ENCODE assay signal across 14 cellular contexts in the genomic region with DNA sequence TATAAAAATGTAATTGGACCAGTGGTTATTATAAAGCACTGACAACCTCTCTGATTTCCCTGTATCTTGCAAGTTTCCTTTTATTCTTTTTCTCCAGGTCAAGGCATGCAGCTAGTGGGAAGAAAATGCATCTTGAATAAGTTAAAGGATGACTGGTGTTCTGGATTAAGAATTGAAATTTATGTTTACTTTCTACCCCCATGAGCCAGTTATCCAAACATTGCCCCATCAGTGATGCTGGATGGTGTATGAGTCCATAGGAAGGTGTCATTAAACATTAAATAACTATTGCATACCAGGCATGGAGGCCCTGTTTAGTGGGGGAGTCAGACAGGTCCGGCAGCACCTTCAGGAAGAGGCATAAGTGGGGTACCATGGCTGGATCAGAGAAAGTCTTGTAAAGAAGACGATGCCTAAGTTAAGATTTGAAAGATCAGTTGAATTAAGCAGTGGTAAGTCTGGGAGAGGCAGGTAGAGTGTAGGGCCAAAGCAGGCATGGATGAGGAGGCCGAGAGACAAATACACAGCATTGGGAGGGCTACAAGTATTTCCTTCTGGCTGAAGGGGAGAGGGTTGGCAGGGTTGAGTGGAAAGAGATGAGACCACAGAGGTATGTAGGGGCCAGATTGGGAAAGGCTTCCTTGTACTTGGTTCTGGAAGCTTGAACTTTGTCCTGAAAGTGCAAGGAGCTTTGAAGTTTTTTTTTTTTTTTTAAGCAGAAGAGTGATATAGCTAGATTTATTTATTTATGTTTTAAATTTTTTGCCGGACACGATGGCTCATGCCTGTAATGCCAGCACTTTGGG. TPM values are rescaled to one million over a fixed set of nuclear protein-coding genes. Genes with fewer than 3 reads are reported as not detected.
DNase-seq lines count a peak whose midpoint lies in the region; ATAC-seq, FAIRE-seq and TF ChIP-seq lines count a peak whose summit lies in the region.
"Had no signal": no experiment of that assay in that cellular context is flagged by ENCODE, and none has a peak within 500 bp of the region (broad histone marks: within the 10 kb centered on the region; RNA-seq: fewer than 3 reads in every experiment).

No MANE protein-coding gene starts in this region.

- H3K27me3 Mint-ChIP-seq in Calu3 (ENCODE audit: unreplicated experiment), result no peaks in the 10 kb centered on the region
- no peaks in the 10 kb centered on the region for H3K27me3 Mint-ChIP-seq in activated naive CD8-positive, alpha-beta T cell treated with anti-CD3 and anti-CD28 coated beads, Interleukin-2, amount 10 ng/mL, durations not matched to agents 7 days and 5 days
- H3K27me3 Mint-ChIP-seq in memory B cell, result no peaks in the 10 kb centered on the region

- peak overlapping the region; percentile 32 for H3K4me3 ChIP-seq in A549
- H3K4me3 ChIP-seq: prostate gland had no signal

- H3K4me3 Mint-ChIP-seq in Calu3 (ENCODE audit: low read depth, unreplicated experiment) (peak overlapping the region; percentile 6), memory B cell (no peak overlapping the region)
- peak overlapping the region; percentile 76 for H3K4me3 Mint-ChIP-seq in activated naive CD8-positive, alpha-beta T cell treated with anti-CD3 and anti-CD28 coated beads, Interleukin-2, amount 10 ng/mL, durations not matched to agents 7 days and 5 days

- POLR2A ChIA-PET in A549 (lab: Yijun Ruan, JAX), result no interaction called here
- POLR2A ChIA-PET in activated naive CD8-positive, alpha-beta T cell treated with anti-CD3 and anti-CD28 coated beads, Interleukin-2, amount 10 ng/mL, durations not matched to agents 7 days and 5 days (lab: Charles Lee), result interaction anchor here (0.6 to 3.9 kb wide), 6 partner anchors 11 to 68 kb away, joined by 3 to 13 read pairs (median 6); a partner anchor contains a TSS

- no peak for FAIRE-seq in A549 (lab: Jason Lieb, UNC)

- WGBS in A549 (ENCODE audit: missing lambda C conversion rate), result 5% methylated on average over 5 of the region's 5 CpGs

- peak overlapping the region; percentile 1 for H3K27ac Mint-ChIP-seq in Calu3 (ENCODE audit: unreplicated experiment)
- peak overlapping the region; percentile 71 for H3K27ac Mint-ChIP-seq in activated naive CD8-positive, alpha-beta T cell treated with anti-CD3 and anti-CD28 coated beads, Interleukin-2, amount 10 ng/mL, durations not matched to agents 7 days and 5 days
- H3K27ac Mint-ChIP-seq in memory B cell, result peak overlapping the region; percentile 24

- TF ChIP-seq POLR2A in A549 (IDR thresholded peaks at IDR 0.05; ENCODE audit: low read length), result no peak

- no peak for TF ChIP-seq RAD21 in A549 (conservative IDR thresholded peaks at IDR 0.05 in 1 of 2, IDR thresholded peaks at IDR 0.05 in 1 of 2)

- CTCF ChIA-PET in A549 (lab: Yijun Ruan, JAX), result interaction anchor here (0.7 to 1.5 kb wide), 3 partner anchors 15 to 128 kb away, joined by 3 to 10 read pairs (median 3); a partner anchor contains a TSS
- CTCF ChIA-PET in Calu3 (lab: Charles Lee), result interaction anchor here (0.7 kb wide), 1 partner anchor 334 kb away, joined by 3 read pairs; no protein-coding TSS in a partner anchor

- H3K27ac ChIP-seq in A549, result peak overlapping the region; percentile 87 to 97
- H3K27ac ChIP-seq: prostate gland had no signal

- peak overlapping the region; percentile 96 for H3K4me2 ChIP-seq in A549

- no TSS peak for BruUV-seq in Calu3 (replicated peaks; lab: Mats Ljungman, UMichigan)

- TF ChIP-seq CTCF in A549 (IDR thresholded peaks at IDR 0.05) (no peak), Calu3 (IDR thresholded peaks at IDR 0.05; ENCODE audit: unreplicated experiment) (no peak)

- DNase-seq in A549 (ENCODE audit: low read depth in 1 of 2, low spot score in 1 of 2), result peak; percentile 31 to 75
- no peak for DNase-seq in Calu3
- DNase-seq in activated naive CD8-positive, alpha-beta T cell treated with anti-CD3 and anti-CD28 coated beads, Interleukin-2, amount 10 ng/mL, durations not matched to agents 7 days and 5 days, result no peak
- no peak for DNase-seq in memory B cell (ENCODE audit: low spot score in 2 of 2)
- no peak for DNase-seq in LoVo (ENCODE audit: low spot score)
- no peak for DNase-seq in NCI-H2196 treated with DMSO at 0.1 percent for 48 hours (lab: John Stamatoyannopoulos, UW; ENCODE audit: unreplicated experiment)
- DNase-seq in cerebellum (ENCODE audit: low spot score), result no peak
- DNase-seq: activated CD4-positive, alpha-beta T cell treated with anti-CD3 and anti-CD28 coated beads, Interleukin-2, amount 50 U/mL, for 48 hours; hippocampal formation; mammary epithelial cell; NCI-H2081; stimulated activated CD4-positive, alpha-beta T cell treated with anti-CD3 and anti-CD28 coated beads, Interleukin-2, amount 100 ng/mL, for 48 hours had no signal

- intact Hi-C loops in Calu3 (cut with micrococcal nuclease; ENCODE audit: unreplicated experiment), result no loop called here

- H3K4me1 Mint-ChIP-seq in Calu3 (ENCODE audit: low read depth, unreplicated experiment), result peaks cover 35% of the 10 kb centered on the region
- peaks cover 63% of the 10 kb centered on the region for H3K4me1 Mint-ChIP-seq in activated naive CD8-positive, alpha-beta T cell treated with anti-CD3 and anti-CD28 coated beads, Interleukin-2, amount 10 ng/mL, durations not matched to agents 7 days and 5 days
- peaks cover 48% of the 10 kb centered on the region for H3K4me1 Mint-ChIP-seq in memory B cell

- H3K4me1 ChIP-seq in A549, result peaks cover 88% of the 10 kb centered on the region

- H3K9me3 Mint-ChIP-seq in Calu3 (ENCODE audit: low read depth, unreplicated experiment) (no peaks in the 10 kb centered on the region), memory B cell (no peaks in the 10 kb centered on the region)
- H3K9me3 Mint-ChIP-seq in activated naive CD8-positive, alpha-beta T cell treated with anti-CD3 and anti-CD28 coated beads, Interleukin-2, amount 10 ng/mL, durations not matched to agents 7 days and 5 days, result no peaks in the 10 kb centered on the region

- peak; percentile 64 for ATAC-seq in A549
- ATAC-seq in activated naive CD8-positive, alpha-beta T cell treated with anti-CD3 and anti-CD28 coated beads, Interleukin-2, amount 10 ng/mL, durations not matched to agents 7 days and 5 days (ENCODE audit: low read depth), result no peak
- no peak for ATAC-seq in memory B cell (ENCODE audit: low read depth)
- ATAC-seq in HG03135 (IDR thresholded peaks at IDR 0.05; ENCODE audit: unreplicated experiment), result no peak

- H3K36me3 Mint-ChIP-seq in Calu3 (ENCODE audit: insufficient read depth, unreplicated experiment) (peaks cover 13% of the 10 kb centered on the region), memory B cell (peaks cover 6% of the 10 kb centered on the region)
- peaks cover 16% of the 10 kb centered on the region for H3K36me3 Mint-ChIP-seq in activated naive CD8-positive, alpha-beta T cell treated with anti-CD3 and anti-CD28 coated beads, Interleukin-2, amount 10 ng/mL, durations not matched to agents 7 days and 5 days

- no peaks in the 10 kb centered on the region for H3K9me3 ChIP-seq in A549
- H3K9me3 ChIP-seq: prostate gland had no signal

- peak; percentile 45 to 69; a peak in 2 of 5 replicates for TF ChIP-seq EP300 in A549 (IDR thresholded peaks at IDR 0.05)

TF ChIP-seq in A549, 52 proteins besides CTCF, POLR2A, EP300 and RAD21 (continues in another document):
- TF ChIP-seq GATA3 (IDR thresholded peaks at IDR 0.05; ENCODE audit: borderline replicate concordance) (peak; percentile 55; the same call in 1 of the 2 replicates), JUN (IDR thresholded peaks at IDR 0.05) (peak; percentile 58 to 78; a peak in 2 of 5 replicates), FOSL2 (IDR thresholded peaks at IDR 0.05) (0 out of 2 replicates have a peak, but pooled peaks have one; percentile 15), FOSL2 (CRISPR knock-in tag; IDR thresholded peaks at IDR 0.05) (peak; percentile 64; the same call in 1 of the 2 replicates), CEBPB (IDR thresholded peaks at IDR 0.05) (peak; percentile 74 to 92), HOXA7 (CRISPR knock-in tag; IDR thresholded peaks at IDR 0.05) (no peak)
- TF ChIP-seq, protein P1, sequence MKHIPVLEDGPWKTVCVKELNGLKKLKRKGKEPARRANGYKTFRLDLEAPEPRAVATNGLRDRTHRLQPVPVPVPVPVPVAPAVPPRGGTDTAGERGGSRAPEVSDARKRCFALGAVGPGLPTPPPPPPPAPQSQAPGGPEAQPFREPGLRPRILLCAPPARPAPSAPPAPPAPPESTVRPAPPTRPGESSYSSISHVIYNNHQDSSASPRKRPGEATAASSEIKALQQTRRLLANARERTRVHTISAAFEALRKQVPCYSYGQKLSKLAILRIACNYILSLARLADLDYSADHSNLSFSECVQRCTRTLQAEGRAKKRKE (CRISPR knock-in tag; IDR thresholded peaks at IDR 0.05; ENCODE audit: low read depth), result no peak
- TF ChIP-seq, protein P2, sequence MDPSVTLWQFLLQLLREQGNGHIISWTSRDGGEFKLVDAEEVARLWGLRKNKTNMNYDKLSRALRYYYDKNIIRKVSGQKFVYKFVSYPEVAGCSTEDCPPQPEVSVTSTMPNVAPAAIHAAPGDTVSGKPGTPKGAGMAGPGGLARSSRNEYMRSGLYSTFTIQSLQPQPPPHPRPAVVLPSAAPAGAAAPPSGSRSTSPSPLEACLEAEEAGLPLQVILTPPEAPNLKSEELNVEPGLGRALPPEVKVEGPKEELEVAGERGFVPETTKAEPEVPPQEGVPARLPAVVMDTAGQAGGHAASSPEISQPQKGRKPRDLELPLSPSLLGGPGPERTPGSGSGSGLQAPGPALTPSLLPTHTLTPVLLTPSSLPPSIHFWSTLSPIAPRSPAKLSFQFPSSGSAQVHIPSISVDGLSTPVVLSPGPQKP (IDR thresholded peaks at IDR 0.05; ENCODE audit: low read depth, low read length), result no peak

RNA-seq across cellular contexts. Expression of a gene that starts 5.7 kb away (rescaled TPM):
- polyA plus RNA-seq in A549 (2011; rRNA removed) (56.8 and 62.9 TPM in 2 replicates), A549 (2017; fragmentation: RNase III; extraction: RNeasy Plus Mini Kit Qiagen cat#74134 plus additional on column Dnase treatment) (88.9 to 91.9 TPM (median 90.7 TPM) in 3 replicates)
- polyA plus RNA-seq in A549 (2012; cell fraction: cytosol; rRNA removed), result 79.0 and 90.2 TPM in 2 replicates
- 56.6 and 57.2 TPM in 2 replicates for polyA plus RNA-seq in A549 (2012; cell fraction: nucleus; rRNA removed)
- polyA minus RNA-seq in A549 (2011; rRNA and poly(A)+ RNA removed), result 53.5 and 66.2 TPM in 2 replicates
- total RNA-seq in Calu3 (2022) (95.9 and 107 TPM in 2 replicates), cerebellum (11.3 TPM)
- 100 to 1,000 TPM; 126 to 147 TPM for total RNA-seq in activated naive CD8-positive, alpha-beta T cell treated with anti-CD3 and anti-CD28 coated beads, Interleukin-2, amount 10 ng/mL, durations not matched to agents 7 days and 5 days

RNA-seq across cellular contexts. Expression of a gene that starts 20.5 kb away (rescaled TPM):
- 12.4 and 14.0 TPM in 2 replicates for polyA plus RNA-seq in A549 (2011; rRNA removed)
- 6.0 and 7.3 TPM in 2 replicates for polyA plus RNA-seq in A549 (2012; cell fraction: cytosol; rRNA removed)
- 7.7 and 11.4 TPM in 2 replicates for polyA plus RNA-seq in A549 (2012; cell fraction: nucleus; rRNA removed)
- 4.7 to 5.8 TPM (median 5.4 TPM) in 3 replicates for polyA plus RNA-seq in A549 (2017; fragmentation: RNase III; extraction: RNeasy Plus Mini Kit Qiagen cat#74134 plus additional on column Dnase treatment)
- 21.1 and 23.2 TPM in 2 replicates for polyA minus RNA-seq in A549 (2011; rRNA and poly(A)+ RNA removed)
- 10.6 and 13.3 TPM in 2 replicates for total RNA-seq in Calu3 (2022)
- 10 to 100 TPM; 22.3 to 25.1 TPM for total RNA-seq in activated naive CD8-positive, alpha-beta T cell treated with anti-CD3 and anti-CD28 coated beads, Interleukin-2, amount 10 ng/mL, durations not matched to agents 7 days and 5 days
- 35.7 TPM for total RNA-seq in cerebellum

Comparison
In these comparisons a context has a peak if more than half of its experiments do, and no peak if none do; other contexts are left out.
1. ATAC-seq: peak in A549 (2 of 2); none in activated naive CD8-positive, alpha-beta T cell treated with anti-CD3 and anti-CD28 coated beads, Interleukin-2, amount 10 ng/mL, durations not matched to agents 7 days and 5 days (single experiment), memory B cell (single experiment) and HG03135 (single experiment).
2. DNase-seq: peak in A549 (2 of 2); none in Calu3 (single experiment), activated naive CD8-positive, alpha-beta T cell treated with anti-CD3 and anti-CD28 coated beads, Interleukin-2, amount 10 ng/mL, durations not matched to agents 7 days and 5 days (single experiment), memory B cell (0 of 2), LoVo (single experiment), NCI-H2196 treated with DMSO at 0.1 percent for 48 hours (single experiment) and cerebellum (single experiment).
3. H3K27ac Mint-ChIP-seq: peak in every context shown above with its lines; median percentile 71 in activated naive CD8-positive, alpha-beta T cell treated with anti-CD3 and anti-CD28 coated beads, Interleukin-2, amount 10 ng/mL, durations not matched to agents 7 days and 5 days; 24 in memory B cell; 1 in Calu3.